In the genomic region with DNA sequence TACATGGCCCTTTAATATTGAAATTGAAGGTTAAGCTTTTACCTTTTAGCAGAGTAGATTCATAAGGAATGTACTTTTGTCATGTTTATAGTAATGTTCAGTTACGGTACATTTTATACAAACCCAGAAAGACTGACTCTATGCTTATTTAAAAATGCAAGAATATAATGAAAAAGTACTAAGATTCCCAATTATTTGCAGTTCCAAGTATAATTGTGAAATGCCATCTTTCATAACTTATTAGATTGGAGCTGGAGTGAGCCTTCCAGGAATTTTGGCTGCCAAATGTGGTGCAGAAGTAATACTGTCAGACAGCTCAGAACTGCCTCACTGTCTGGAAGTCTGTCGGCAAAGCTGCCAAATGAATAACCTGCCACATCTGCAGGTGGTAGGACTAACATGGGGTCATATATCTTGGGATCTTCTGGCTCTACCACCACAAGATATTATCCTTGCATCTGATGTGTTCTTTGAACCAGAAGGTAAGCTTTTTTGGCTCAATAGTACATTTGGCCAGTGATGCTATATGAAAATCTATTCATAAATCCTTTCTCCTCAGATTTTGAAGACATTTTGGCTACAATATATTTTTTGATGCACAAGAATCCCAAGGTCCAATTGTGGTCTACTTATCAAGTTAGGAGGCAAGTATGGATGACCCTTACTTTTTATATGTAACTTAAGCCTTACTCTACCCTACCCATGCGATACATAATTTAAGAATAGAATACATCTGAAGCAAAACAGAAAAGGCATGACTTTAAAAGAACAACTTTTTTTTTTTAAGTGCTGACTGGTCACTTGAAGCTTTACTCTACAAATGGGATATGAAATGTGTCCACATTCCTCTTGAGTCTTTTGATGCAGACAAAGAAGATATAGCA, we compare ENCODE assay signal across 1 cellular context.
TF ChIP-seq lines count a peak whose summit lies in the region.

No MANE protein-coding gene starts in this region.

TF ChIP-seq in HCT116, 20 proteins besides CTCF, POLR2A, EP300 and RAD21:
- no peak for TF ChIP-seq ZNF274 (IDR thresholded peaks at IDR 0.05; ENCODE audit: low read depth, low read length)
- no peak for TF ChIP-seq YY1 (IDR thresholded peaks at IDR 0.05; ENCODE audit: extremely low read depth, insufficient replicate concordance, low read depth, low read length)
- no peak for TF ChIP-seq EGR1 (IDR thresholded peaks at IDR 0.05; ENCODE audit: low read depth)
- TF ChIP-seq FOSL1 (IDR thresholded peaks at IDR 0.05; ENCODE audit: low read depth): 0 out of 2 replicates have a peak, but pooled peaks have one; percentile 10
- TF ChIP-seq EZH2 (IDR thresholded peaks at IDR 0.05): no peak
- TF ChIP-seq POLR2AphosphoS5 (IDR thresholded peaks at IDR 0.05; ENCODE audit: low read depth, low read length): peak; percentile 62
- TF ChIP-seq SRF (IDR thresholded peaks at IDR 0.05; ENCODE audit: low read depth): 0 out of 2 replicates have a peak, but pooled peaks have one; percentile 8
- no peak; the same call in 1 of the 2 replicates for TF ChIP-seq SIN3A (IDR thresholded peaks at IDR 0.05; ENCODE audit: low read depth)
- TF ChIP-seq CEBPB (IDR thresholded peaks at IDR 0.05; ENCODE audit: low read depth): 0 out of 2 replicates have a peak, but pooled peaks have one; percentile 10
- TF ChIP-seq, protein P1, sequence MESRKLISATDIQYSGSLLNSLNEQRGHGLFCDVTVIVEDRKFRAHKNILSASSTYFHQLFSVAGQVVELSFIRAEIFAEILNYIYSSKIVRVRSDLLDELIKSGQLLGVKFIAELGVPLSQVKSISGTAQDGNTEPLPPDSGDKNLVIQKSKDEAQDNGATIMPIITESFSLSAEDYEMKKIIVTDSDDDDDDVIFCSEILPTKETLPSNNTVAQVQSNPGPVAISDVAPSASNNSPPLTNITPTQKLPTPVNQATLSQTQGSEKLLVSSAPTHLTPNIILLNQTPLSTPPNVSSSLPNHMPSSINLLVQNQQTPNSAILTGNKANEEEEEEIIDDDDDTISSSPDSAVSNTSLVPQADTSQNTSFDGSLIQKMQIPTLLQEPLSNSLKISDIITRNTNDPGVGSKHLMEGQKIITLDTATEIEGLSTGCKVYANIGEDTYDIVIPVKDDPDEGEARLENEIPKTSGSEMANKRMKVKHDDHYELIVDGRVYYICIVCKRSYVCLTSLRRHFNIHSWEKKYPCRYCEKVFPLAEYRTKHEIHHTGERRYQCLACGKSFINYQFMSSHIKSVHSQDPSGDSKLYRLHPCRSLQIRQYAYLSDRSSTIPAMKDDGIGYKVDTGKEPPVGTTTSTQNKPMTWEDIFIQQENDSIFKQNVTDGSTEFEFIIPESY (IDR thresholded peaks at IDR 0.05; ENCODE audit: extremely low read depth, insufficient replicate concordance, low read length): no peak
- 0 out of 2 replicates have a peak, but pooled peaks have one; percentile 18 for TF ChIP-seq JUND (IDR thresholded peaks at IDR 0.05)
- TF ChIP-seq, protein P2, sequence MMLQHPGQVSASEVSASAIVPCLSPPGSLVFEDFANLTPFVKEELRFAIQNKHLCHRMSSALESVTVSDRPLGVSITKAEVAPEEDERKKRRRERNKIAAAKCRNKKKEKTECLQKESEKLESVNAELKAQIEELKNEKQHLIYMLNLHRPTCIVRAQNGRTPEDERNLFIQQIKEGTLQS (IDR thresholded peaks at IDR 0.05): no peak
